1 cellular context compared by ENCODE assay signal in the genomic region with DNA sequence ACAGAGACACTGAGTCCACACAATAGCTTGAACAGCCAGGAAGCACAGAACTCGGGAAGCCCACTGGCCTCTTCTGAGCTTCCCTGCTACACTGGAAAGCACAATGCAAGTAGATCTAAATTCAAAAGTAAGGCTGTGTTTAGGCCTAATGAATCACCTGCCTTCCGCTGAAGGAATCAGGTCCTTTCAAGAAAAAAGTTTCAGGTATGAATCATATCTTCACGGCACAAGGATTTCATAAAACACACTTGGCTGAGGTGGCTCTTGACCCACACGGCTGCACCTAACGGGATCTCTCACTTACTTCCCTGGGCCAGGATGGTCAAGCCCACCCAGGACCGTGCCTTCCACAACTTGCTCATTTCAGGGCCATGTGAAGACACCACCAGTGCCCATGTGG.
TF ChIP-seq lines count a peak whose summit lies in the region.

No MANE protein-coding gene starts in this region.

TF ChIP-seq in WTC11, 78 proteins besides CTCF, POLR2A, EP300 and RAD21 (continued from another document):
- TF ChIP-seq, protein P1, sequence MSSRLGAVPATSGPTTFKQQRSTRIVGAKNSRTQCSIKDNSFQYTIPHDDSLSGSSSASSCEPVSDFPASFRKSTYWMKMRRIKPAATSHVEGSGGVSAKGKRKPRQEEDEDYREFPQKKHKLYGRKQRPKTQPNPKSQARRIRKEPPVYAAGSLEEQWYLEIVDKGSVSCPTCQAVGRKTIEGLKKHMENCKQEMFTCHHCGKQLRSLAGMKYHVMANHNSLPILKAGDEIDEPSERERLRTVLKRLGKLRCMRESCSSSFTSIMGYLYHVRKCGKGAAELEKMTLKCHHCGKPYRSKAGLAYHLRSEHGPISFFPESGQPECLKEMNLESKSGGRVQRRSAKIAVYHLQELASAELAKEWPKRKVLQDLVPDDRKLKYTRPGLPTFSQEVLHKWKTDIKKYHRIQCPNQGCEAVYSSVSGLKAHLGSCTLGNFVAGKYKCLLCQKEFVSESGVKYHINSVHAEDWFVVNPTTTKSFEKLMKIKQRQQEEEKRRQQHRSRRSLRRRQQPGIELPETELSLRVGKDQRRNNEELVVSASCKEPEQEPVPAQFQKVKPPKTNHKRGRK (CRISPR knock-in tag; IDR thresholded peaks at IDR 0.05; ENCODE audit: borderline replicate concordance) = no peak
- TF ChIP-seq ELF4 (CRISPR knock-in tag; IDR thresholded peaks at IDR 0.05; ENCODE audit: low read depth) = no peak
- TF ChIP-seq ETV6 (CRISPR knock-in tag; IDR thresholded peaks at IDR 0.05) = no peak
- TF ChIP-seq, protein P2, sequence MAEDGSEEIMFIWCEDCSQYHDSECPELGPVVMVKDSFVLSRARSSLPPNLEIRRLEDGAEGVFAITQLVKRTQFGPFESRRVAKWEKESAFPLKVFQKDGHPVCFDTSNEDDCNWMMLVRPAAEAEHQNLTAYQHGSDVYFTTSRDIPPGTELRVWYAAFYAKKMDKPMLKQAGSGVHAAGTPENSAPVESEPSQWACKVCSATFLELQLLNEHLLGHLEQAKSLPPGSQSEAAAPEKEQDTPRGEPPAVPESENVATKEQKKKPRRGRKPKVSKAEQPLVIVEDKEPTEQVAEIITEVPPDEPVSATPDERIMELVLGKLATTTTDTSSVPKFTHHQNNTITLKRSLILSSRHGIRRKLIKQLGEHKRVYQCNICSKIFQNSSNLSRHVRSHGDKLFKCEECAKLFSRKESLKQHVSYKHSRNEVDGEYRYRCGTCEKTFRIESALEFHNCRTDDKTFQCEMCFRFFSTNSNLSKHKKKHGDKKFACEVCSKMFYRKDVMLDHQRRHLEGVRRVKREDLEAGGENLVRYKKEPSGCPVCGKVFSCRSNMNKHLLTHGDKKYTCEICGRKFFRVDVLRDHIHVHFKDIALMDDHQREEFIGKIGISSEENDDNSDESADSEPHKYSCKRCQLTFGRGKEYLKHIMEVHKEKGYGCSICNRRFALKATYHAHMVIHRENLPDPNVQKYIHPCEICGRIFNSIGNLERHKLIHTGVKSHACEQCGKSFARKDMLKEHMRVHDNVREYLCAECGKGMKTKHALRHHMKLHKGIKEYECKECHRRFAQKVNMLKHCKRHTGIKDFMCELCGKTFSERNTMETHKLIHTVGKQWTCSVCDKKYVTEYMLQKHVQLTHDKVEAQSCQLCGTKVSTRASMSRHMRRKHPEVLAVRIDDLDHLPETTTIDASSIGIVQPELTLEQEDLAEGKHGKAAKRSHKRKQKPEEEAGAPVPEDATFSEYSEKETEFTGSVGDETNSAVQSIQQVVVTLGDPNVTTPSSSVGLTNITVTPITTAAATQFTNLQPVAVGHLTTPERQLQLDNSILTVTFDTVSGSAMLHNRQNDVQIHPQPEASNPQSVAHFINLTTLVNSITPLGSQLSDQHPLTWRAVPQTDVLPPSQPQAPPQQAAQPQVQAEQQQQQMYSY (CRISPR knock-in tag; IDR thresholded peaks at IDR 0.05) = no peak
- no peak for TF ChIP-seq NR2C2 (CRISPR knock-in tag; IDR thresholded peaks at IDR 0.05)
- TF ChIP-seq ZBTB43 (CRISPR knock-in tag; IDR thresholded peaks at IDR 0.05) = no peak
- no peak for TF ChIP-seq MYBL2 (CRISPR knock-in tag; IDR thresholded peaks at IDR 0.05)
